Comparison of ENCODE assay signal across 8 cellular contexts in the genomic region with DNA sequence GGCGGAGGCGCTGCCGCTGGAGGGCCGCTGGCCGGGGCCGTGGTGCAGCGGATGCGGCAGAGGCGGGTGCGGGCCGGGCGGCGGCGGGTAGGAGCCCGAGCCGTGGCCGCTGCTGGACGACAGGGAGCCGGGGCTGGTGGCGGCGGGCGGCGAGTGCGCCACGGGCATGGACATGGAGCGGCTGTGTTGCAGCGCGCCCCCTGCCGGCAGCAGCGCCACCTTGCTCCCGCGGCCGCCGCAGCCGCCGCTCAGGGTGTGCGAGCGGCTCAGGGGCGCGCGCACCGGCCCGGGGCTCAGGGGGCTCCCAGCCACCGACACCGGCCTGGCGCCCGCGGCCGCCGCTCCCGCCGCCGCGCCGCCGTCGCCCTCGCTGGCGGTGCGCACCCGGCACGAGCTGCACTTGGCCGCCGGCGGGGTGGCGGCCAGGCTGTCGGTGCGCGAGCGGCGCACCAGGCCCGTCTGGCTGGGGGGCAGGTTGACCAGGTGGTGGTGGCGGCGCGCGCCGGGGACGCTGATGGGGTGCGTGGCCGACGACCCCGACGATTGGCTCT. TPM values are rescaled to one million over a fixed set of nuclear protein-coding genes. Genes with fewer than 3 reads are reported as not detected.
A peak's percentile ranks its signal among the peaks of the same experiment; 100 is the strongest.
DNase-seq lines count a peak whose midpoint lies in the region; ATAC-seq and TF ChIP-seq lines count a peak whose summit lies in the region.

No MANE protein-coding gene starts in this region.

- H3K9me3 ChIP-seq in CD4-positive, CD25-positive, alpha-beta regulatory T cell (ENCODE audit: control insufficient read depth in 2 of 2, low read length in 2 of 2): no peaks in the 10 kb centered on the region

- H3K27ac ChIP-seq in CD4-positive, CD25-positive, alpha-beta regulatory T cell (ENCODE audit: insufficient read depth, low read length, poor library complexity, severe bottlenecking): no peak overlapping the region

- H3K27ac Mint-ChIP-seq in CD4-positive, CD25-positive, alpha-beta regulatory T cell: peak overlapping the region in 2 of 3 donors; percentile 60 to 83
- no peak overlapping the region for H3K27ac Mint-ChIP-seq in T-helper 2 cell treated with Interferon-gamma antibody and Interleukin-4, amounts not matched to agents 5 μg/mL and 100 μg/mL, for 36 hours

- peaks cover 3% of the 10 kb centered on the region for H3K27me3 ChIP-seq in CD4-positive, CD25-positive, alpha-beta regulatory T cell (ENCODE audit: control insufficient read depth, insufficient read depth, low read length)

- peaks cover 8% of the 10 kb centered on the region for H3K36me3 Mint-ChIP-seq in CD4-positive, CD25-positive, alpha-beta regulatory T cell
- H3K36me3 Mint-ChIP-seq in T-helper 2 cell treated with Interferon-gamma antibody and Interleukin-4, amounts not matched to agents 5 μg/mL and 100 μg/mL, for 36 hours (ENCODE audit: low read depth): peaks cover 13% of the 10 kb centered on the region

- DNase-seq in CD4-positive, CD25-positive, alpha-beta regulatory T cell: peak; percentile 40 to 67 (median 67)
- peak; percentile 67 for DNase-seq in HuH-7 (ENCODE audit: low spot score)
- peak; percentile 70 for DNase-seq in T-helper 2 cell treated with Interferon-gamma antibody and Interleukin-4, amounts not matched to agents 5 μg/mL and 100 μg/mL, for 36 hours (ENCODE audit: low spot score)
- peak; percentile 76 for DNase-seq in astrocyte of the spinal cord (ENCODE audit: low read depth, low spot score)
- peak; percentile 41 to 69 for DNase-seq in hippocampal formation (lab: John Stamatoyannopoulos, UW)
- DNase-seq in putamen (ENCODE audit: low spot score): peak; percentile 76

- TF ChIP-seq CTCF in astrocyte of the spinal cord (IDR thresholded peaks at IDR 0.05; ENCODE audit: low read depth, low read length): peak; percentile 40

- peaks cover 3% of the 10 kb centered on the region for H3K36me3 ChIP-seq in CD4-positive, CD25-positive, alpha-beta regulatory T cell (ENCODE audit: control insufficient read depth, insufficient read depth, low read length)

- H3K27me3 Mint-ChIP-seq in CD4-positive, CD25-positive, alpha-beta regulatory T cell: peaks cover 10% of the 10 kb centered on the region
- peaks cover 15% of the 10 kb centered on the region for H3K27me3 Mint-ChIP-seq in T-helper 2 cell treated with Interferon-gamma antibody and Interleukin-4, amounts not matched to agents 5 μg/mL and 100 μg/mL, for 36 hours (ENCODE audit: low read depth)

- peak overlapping the region; percentile 81 to 85 (median 82) for H3K4me3 Mint-ChIP-seq in CD4-positive, CD25-positive, alpha-beta regulatory T cell
- H3K4me3 Mint-ChIP-seq in T-helper 2 cell treated with Interferon-gamma antibody and Interleukin-4, amounts not matched to agents 5 μg/mL and 100 μg/mL, for 36 hours: peak overlapping the region; percentile 68

- peak in 1 of 2 donors; percentile 15 for ATAC-seq in CD4-positive, CD25-positive, alpha-beta regulatory T cell (ENCODE audit: low read depth in 2 of 2)
- ATAC-seq in GM21723 (IDR thresholded peaks at IDR 0.05; ENCODE audit: unreplicated experiment) (no peak), HG03457 (IDR thresholded peaks at IDR 0.05; ENCODE audit: unreplicated experiment) (no peak)

- in situ Hi-C loops in astrocyte of the spinal cord (cut with HindIII; ENCODE audit: low sequenced_read_pairs): no loop called here

- peaks cover 18 to 35% (median 31%) of the 10 kb centered on the region in 4 donors for H3K4me1 Mint-ChIP-seq in CD4-positive, CD25-positive, alpha-beta regulatory T cell
- H3K4me1 Mint-ChIP-seq in T-helper 2 cell treated with Interferon-gamma antibody and Interleukin-4, amounts not matched to agents 5 μg/mL and 100 μg/mL, for 36 hours (ENCODE audit: low read depth): peaks cover 29% of the 10 kb centered on the region

- H3K9me3 Mint-ChIP-seq in CD4-positive, CD25-positive, alpha-beta regulatory T cell: peaks cover 0 to 3% (median 0%) of the 10 kb centered on the region in 7 donors
- H3K9me3 Mint-ChIP-seq in T-helper 2 cell treated with Interferon-gamma antibody and Interleukin-4, amounts not matched to agents 5 μg/mL and 100 μg/mL, for 36 hours: no peaks in the 10 kb centered on the region

- H3K4me1 ChIP-seq in CD4-positive, CD25-positive, alpha-beta regulatory T cell (ENCODE audit: control insufficient read depth, insufficient read depth, low read length, poor library complexity, severe bottlenecking): peaks cover 28% of the 10 kb centered on the region

- peak overlapping the region; percentile 40 for H3K4me3 ChIP-seq in CD4-positive, CD25-positive, alpha-beta regulatory T cell (ENCODE audit: low read depth, low read length)
- peak overlapping the region; percentile 52 for H3K4me3 ChIP-seq in astrocyte of the spinal cord (ENCODE audit: low read depth, low read length)

RNA-seq across cellular contexts. Expression of a gene that starts 1.7 kb away (rescaled TPM):
- 86.7 TPM for total RNA-seq in CD4-positive, CD25-positive, alpha-beta regulatory T cell
- polyA plus RNA-seq in CD4-positive, CD25-positive, alpha-beta regulatory T cell: 1 to 10 TPM; 1.9 to 3.3 (median 2.6) TPM
